Comparison of ENCODE assay signal across 1 cellular context in the genomic region with DNA sequence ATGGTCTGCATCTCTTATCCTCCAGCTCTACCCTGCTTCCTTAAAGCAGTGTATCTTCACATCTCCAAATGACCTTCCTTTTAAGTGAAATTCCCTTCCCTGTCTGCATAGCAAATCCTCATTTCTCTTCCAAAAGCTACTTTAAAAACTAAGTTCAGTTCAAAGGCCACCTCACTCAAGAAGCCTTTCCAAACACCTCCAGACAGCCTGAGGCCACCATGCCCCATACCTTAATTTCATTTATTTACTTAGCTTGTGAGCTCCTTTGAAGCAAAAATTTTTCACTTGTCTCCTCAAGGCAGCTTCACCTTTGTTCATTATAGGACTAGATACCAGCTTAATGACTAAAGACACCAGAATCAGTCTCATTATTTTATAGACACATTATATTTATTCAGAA.
TF ChIP-seq lines count a peak whose summit lies in the region.

No MANE protein-coding gene starts in this region.

TF ChIP-seq in K562, 482 proteins besides CTCF, POLR2A, EP300 and RAD21:
- TF ChIP-seq ZNF316 (IDR thresholded peaks at IDR 0.05) = no peak
- TF ChIP-seq POLR2B (IDR thresholded peaks at IDR 0.05; ENCODE audit: low read depth, partially characterized antibody) = peak; percentile 22
